20 cellular contexts compared by ENCODE assay signal in the genomic region with DNA sequence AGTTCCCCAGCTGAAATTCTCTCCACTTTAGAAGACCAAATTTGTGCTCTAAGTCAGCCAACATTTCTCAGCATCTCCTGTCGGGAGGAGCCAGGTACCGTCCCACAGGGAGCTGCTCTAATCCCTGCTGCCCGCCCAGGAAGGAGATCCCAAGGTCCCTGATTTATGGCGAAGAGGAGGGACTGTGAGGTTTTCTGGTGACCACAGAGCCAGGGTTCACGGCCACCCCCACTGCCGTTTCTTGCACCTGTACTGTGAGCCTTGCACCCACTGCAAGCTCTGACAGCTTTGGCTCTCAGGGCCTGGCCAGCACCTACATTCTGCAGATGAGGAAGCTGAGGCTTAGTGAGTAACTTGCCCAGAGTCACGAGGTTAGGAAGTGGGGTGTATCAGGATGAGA.
"Had no signal": no experiment of that assay in that cellular context is flagged by ENCODE, and none has a peak within 500 bp of the region (broad histone marks: within the 10 kb centered on the region; RNA-seq: fewer than 3 reads in every experiment).

No MANE protein-coding gene starts in this region.

- ATAC-seq: activated T-cell treated with anti-CD3 and anti-CD28 coated beads, Interleukin-2, amount 50 U/mL, for 72 hours; effector memory CD8-positive, alpha-beta T cell; gastrocnemius medialis; natural killer cell; right cardiac atrium had no signal

- DNase-seq: activated CD4-positive, alpha-beta memory T cell treated with anti-CD3 and anti-CD28 coated beads for 36 hours; activated CD4-positive, alpha-beta T cell treated with anti-CD3 and anti-CD28 coated beads for 4 hours; activated CD4-positive, CD25-positive, alpha-beta regulatory T cell; activated effector memory CD4-positive, alpha-beta T cell treated with Interleukin-2 at 50 U/mL for 16 hours; activated naive CD4-positive, alpha-beta T cell treated with anti-CD3 and anti-CD28 coated beads, Interleukin-2, amount 10 ng/mL, durations not matched to agents 7 days and 5 days; activated T-cell treated with anti-CD3 and anti-CD28 coated beads, Interleukin-2, amount 50 U/mL, for 72 hours; amygdala; colonic mucosa; dorsolateral prefrontal cortex; effector memory CD8-positive, alpha-beta T cell; esophagus squamous epithelium; gastrocnemius medialis; hippocampal formation; left ventricle myocardium inferior; midbrain; natural killer cell; ovary; right cardiac atrium; stimulated activated CD4-positive, alpha-beta T cell treated with anti-CD3 and anti-CD28 coated beads, Interleukin-4, amount 100 ng/mL, for 24 hours; stimulated activated naive CD4-positive, alpha-beta T cell treated with Interleukin-2 at 50 U/mL for 16 hours had no signal

- H3K27ac Mint-ChIP-seq: activated CD4-positive, alpha-beta memory T cell treated with anti-CD3 and anti-CD28 coated beads for 36 hours; activated naive CD4-positive, alpha-beta T cell treated with anti-CD3 and anti-CD28 coated beads, Interleukin-2, amount 10 ng/mL, durations not matched to agents 7 days and 5 days; activated T-cell treated with anti-CD3 and anti-CD28 coated beads, Interleukin-2, amount 50 U/mL, for 72 hours; effector memory CD8-positive, alpha-beta T cell; natural killer cell had no signal

- H3K9me3 Mint-ChIP-seq: activated CD4-positive, alpha-beta memory T cell treated with anti-CD3 and anti-CD28 coated beads for 36 hours; activated naive CD4-positive, alpha-beta T cell treated with anti-CD3 and anti-CD28 coated beads, Interleukin-2, amount 10 ng/mL, durations not matched to agents 7 days and 5 days; activated T-cell treated with anti-CD3 and anti-CD28 coated beads, Interleukin-2, amount 50 U/mL, for 72 hours; effector memory CD8-positive, alpha-beta T cell; natural killer cell had no signal

- H3K4me3 Mint-ChIP-seq: activated CD4-positive, alpha-beta memory T cell treated with anti-CD3 and anti-CD28 coated beads for 36 hours; activated naive CD4-positive, alpha-beta T cell treated with anti-CD3 and anti-CD28 coated beads, Interleukin-2, amount 10 ng/mL, durations not matched to agents 7 days and 5 days; activated T-cell treated with anti-CD3 and anti-CD28 coated beads, Interleukin-2, amount 50 U/mL, for 72 hours; effector memory CD8-positive, alpha-beta T cell; natural killer cell had no signal

- H3K4me1 Mint-ChIP-seq: activated naive CD4-positive, alpha-beta T cell treated with anti-CD3 and anti-CD28 coated beads, Interleukin-2, amount 10 ng/mL, durations not matched to agents 7 days and 5 days had no signal

- H3K36me3 Mint-ChIP-seq: activated CD4-positive, alpha-beta memory T cell treated with anti-CD3 and anti-CD28 coated beads for 36 hours; activated naive CD4-positive, alpha-beta T cell treated with anti-CD3 and anti-CD28 coated beads, Interleukin-2, amount 10 ng/mL, durations not matched to agents 7 days and 5 days; natural killer cell had no signal

- H3K27me3 Mint-ChIP-seq: activated CD4-positive, alpha-beta memory T cell treated with anti-CD3 and anti-CD28 coated beads for 36 hours; activated naive CD4-positive, alpha-beta T cell treated with anti-CD3 and anti-CD28 coated beads, Interleukin-2, amount 10 ng/mL, durations not matched to agents 7 days and 5 days; effector memory CD8-positive, alpha-beta T cell had no signal
